8 cellular contexts compared by ENCODE assay signal in the genomic region with DNA sequence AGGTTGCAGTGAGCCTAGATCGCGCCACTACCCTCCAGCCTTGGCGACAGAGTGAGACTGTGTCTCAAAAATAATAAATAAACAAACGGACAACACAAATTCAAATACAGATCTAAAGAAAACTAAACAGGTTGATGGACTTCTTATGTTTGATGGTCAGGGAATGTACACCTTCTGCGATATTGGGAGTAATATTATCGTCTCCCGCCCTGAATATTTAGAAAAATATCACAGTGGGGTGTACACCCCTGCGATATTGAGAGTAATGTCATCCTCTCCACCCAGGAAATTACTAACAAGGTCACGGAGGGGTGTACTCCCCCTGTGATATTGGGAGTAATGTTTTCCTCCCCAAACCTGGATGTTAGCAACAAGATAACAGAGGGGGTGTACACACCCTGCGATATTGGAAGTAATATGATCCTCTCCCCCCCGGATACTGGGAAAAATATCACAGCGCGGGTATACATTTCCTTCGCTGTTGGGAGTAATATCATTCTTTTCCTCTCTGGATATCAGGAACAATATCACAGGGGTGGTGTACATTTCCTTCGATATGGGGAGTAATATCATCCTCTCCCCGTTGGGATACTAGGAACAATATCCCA. TPM values are rescaled to one million over a fixed set of nuclear protein-coding genes. Genes with fewer than 3 reads are reported as not detected.
DNase-seq lines count a peak whose midpoint lies in the region; ATAC-seq, FAIRE-seq and TF ChIP-seq lines count a peak whose summit lies in the region.

No MANE protein-coding gene starts in this region.

- no peak overlapping the region for H3K27ac Mint-ChIP-seq in activated naive CD4-positive, alpha-beta T cell treated with anti-CD3 and anti-CD28 coated beads for 36 hours
- H3K27ac Mint-ChIP-seq in type B pancreatic cell: no peak overlapping the region

- no peak for FAIRE-seq in GM12891 (lab: Jason Lieb, UNC)

- no peaks in the 10 kb centered on the region for H3K9me3 ChIP-seq in lung (ENCODE audit: control insufficient read depth in 2 of 2, insufficient read depth in 1 of 2, low read length in 1 of 2)

- no peaks in the 10 kb centered on the region for H3K27me3 Mint-ChIP-seq in activated naive CD4-positive, alpha-beta T cell treated with anti-CD3 and anti-CD28 coated beads for 36 hours (ENCODE audit: low read depth)
- peaks cover 18% of the 10 kb centered on the region for H3K27me3 Mint-ChIP-seq in type B pancreatic cell

- H3K4me3 Mint-ChIP-seq in activated naive CD4-positive, alpha-beta T cell treated with anti-CD3 and anti-CD28 coated beads for 36 hours: peak overlapping the region; percentile 98
- H3K4me3 Mint-ChIP-seq in type B pancreatic cell: peak overlapping the region; percentile 98

- intact Hi-C loops in activated naive CD4-positive, alpha-beta T cell treated with anti-CD3 and anti-CD28 coated beads for 36 hours (cut with micrococcal nuclease): no loop called here

- WGBS in lung, 2 donors: 71 to 74% methylated on average over 16 of the region's 16 CpGs

- no peak for DNase-seq in activated naive CD4-positive, alpha-beta T cell treated with anti-CD3 and anti-CD28 coated beads for 36 hours
- DNase-seq in activated naive CD4-positive, alpha-beta T cell treated with Interleukin-2 at 50 U/mL for 16 hours: no peak
- DNase-seq in astrocyte of the cerebellum (ENCODE audit: low read depth) (no peak), lung (ENCODE audit: low spot score) (no peak), type B pancreatic cell (ENCODE audit: extremely low spot score, unreplicated experiment) (no peak), GM12891 (ENCODE audit: insufficient read length, low spot score) (no peak), T1000 (lab: John Stamatoyannopoulos, UW) (no peak)

- peaks cover 2% of the 10 kb centered on the region for H3K36me3 Mint-ChIP-seq in activated naive CD4-positive, alpha-beta T cell treated with anti-CD3 and anti-CD28 coated beads for 36 hours (ENCODE audit: low read depth)
- H3K36me3 Mint-ChIP-seq in type B pancreatic cell: peaks cover 8% of the 10 kb centered on the region

- H3K36me3 ChIP-seq in lung (ENCODE audit: control insufficient read depth in 2 of 2, insufficient read depth in 2 of 2, low read length in 2 of 2): peaks cover 0 to 1% of the 10 kb centered on the region in 2 donors

- H3K4me3 ChIP-seq in astrocyte of the cerebellum (ENCODE audit: low read depth, low read length) (peak overlapping the region; percentile 95), lung (no peak overlapping the region)

- no peak for TF ChIP-seq CTCF in astrocyte of the cerebellum (IDR thresholded peaks at IDR 0.05; ENCODE audit: low read depth, low read length, missing control alignments)
- no peak for TF ChIP-seq CTCF in lung (IDR thresholded peaks at IDR 0.05; ENCODE audit: control extremely low read depth, extremely low read depth)
- TF ChIP-seq CTCF in type B pancreatic cell (conservative IDR thresholded peaks at IDR 0.05): no peak

- peaks cover 13% of the 10 kb centered on the region for H3K4me1 Mint-ChIP-seq in activated naive CD4-positive, alpha-beta T cell treated with anti-CD3 and anti-CD28 coated beads for 36 hours (ENCODE audit: low read depth)
- peaks cover 4% of the 10 kb centered on the region for H3K4me1 Mint-ChIP-seq in type B pancreatic cell (ENCODE audit: unreplicated experiment)

- TF ChIP-seq POLR2A in GM12891 (IDR thresholded peaks at IDR 0.05; ENCODE audit: low read depth, low read length): no peak

- H3K27ac ChIP-seq in lung (ENCODE audit: low read depth in 1 of 2, low read length in 1 of 2): peak overlapping the region; percentile 91 to 96

- peaks cover 0 to 7% of the 10 kb centered on the region in 2 donors for H3K4me1 ChIP-seq in lung (ENCODE audit: control insufficient read depth in 2 of 2, insufficient read depth in 2 of 2, low read length in 2 of 2)

- H3K27me3 ChIP-seq in lung (ENCODE audit: control insufficient read depth, insufficient read depth): no peaks in the 10 kb centered on the region

- CTCF ChIA-PET in activated naive CD4-positive, alpha-beta T cell treated with anti-CD3 and anti-CD28 coated beads for 36 hours (lab: Charles Lee): no interaction called here

- no peak for ATAC-seq in lung (ENCODE audit: insufficient read depth, low FRiP score)
- ATAC-seq in GM19324 (IDR thresholded peaks at IDR 0.05; ENCODE audit: low FRiP score, unreplicated experiment): no peak

- H3K9me3 Mint-ChIP-seq in activated naive CD4-positive, alpha-beta T cell treated with anti-CD3 and anti-CD28 coated beads for 36 hours: no peaks in the 10 kb centered on the region
- no peaks in the 10 kb centered on the region for H3K9me3 Mint-ChIP-seq in type B pancreatic cell

- in situ Hi-C loops in astrocyte of the cerebellum (cut with HindIII; ENCODE audit: low sequenced_read_pairs): no loop called here

TF ChIP-seq in GM12891, 5 proteins besides CTCF, POLR2A, EP300 and RAD21:
- TF ChIP-seq TAF1 (IDR thresholded peaks at IDR 0.05; ENCODE audit: low read depth, low read length) (no peak), PAX5 (IDR thresholded peaks at IDR 0.05; ENCODE audit: insufficient read depth, low read length, severe bottlenecking) (no peak), POU2F2 (IDR thresholded peaks at IDR 0.05; ENCODE audit: low read depth, low read length) (no peak), POLR2AphosphoS5 (IDR thresholded peaks at IDR 0.05; ENCODE audit: low read depth, low read length) (no peak), SPI1 (IDR thresholded peaks at IDR 0.05; ENCODE audit: low read depth, low read length) (no peak)

RNA-seq across cellular contexts. Expression of gene CFAP298, which starts 1.4 kb away (rescaled TPM):
- total RNA-seq in activated naive CD4-positive, alpha-beta T cell treated with anti-CD3 and anti-CD28 coated beads for 36 hours: 10 to 100 TPM; 33.3 to 35.6 TPM
- total RNA-seq in lung (10 to 100 TPM; 27.6 to 49.5 TPM), type B pancreatic cell (ENCODE audit: low replicate concordance) (41.1 and 43.8 TPM in 2 replicates)
- polyA plus RNA-seq in lung: 10 to 100 TPM; 51.4 to 61.2 TPM
- polyA plus RNA-seq in GM12891 (2012; ENCODE audit: low read depth, missing spikeins): 28.1 TPM

RNA-seq across cellular contexts. Expression of gene TCP10L, which starts 28.2 kb away (rescaled TPM):
- total RNA-seq in activated naive CD4-positive, alpha-beta T cell treated with anti-CD3 and anti-CD28 coated beads for 36 hours: under 1 TPM; 0.30 to 0.50 TPM
- total RNA-seq in lung: under 1 TPM; 0.43 to 0.71 TPM
- under 1 TPM; 0.25 to 0.65 TPM for polyA plus RNA-seq in lung
- 0.93 and 1.2 TPM in 2 replicates for total RNA-seq in type B pancreatic cell (ENCODE audit: low replicate concordance)
- 0.37 TPM for polyA plus RNA-seq in GM12891 (2012; ENCODE audit: low read depth, missing spikeins)
